8 cellular contexts compared by ENCODE assay signal in genomic region chr6:24883618-24884017, GRCh38. TPM values are rescaled to one million over a fixed set of nuclear protein-coding genes. Genes with fewer than 3 reads are reported as not detected.
A peak's percentile ranks its signal among the peaks of the same experiment; 100 is the strongest.
DNase-seq lines count a peak whose midpoint lies in the region; TF ChIP-seq lines count a peak whose summit lies in the region.

No MANE protein-coding gene starts in this region.

- WGBS in SK-N-SH (ENCODE audit: low lambda C conversion rate) = 30% methylated on average over 5 of the region's 5 CpGs

- H4K20me1 ChIP-seq in SK-N-SH (ENCODE audit: insufficient read depth) = no peaks in the 10 kb centered on the region

- no peak overlapping the region for H3K27ac ChIP-seq in SK-N-SH (ENCODE audit: low read depth in 2 of 2, low read length in 1 of 2)

- no peaks in the 10 kb centered on the region for H3K36me3 Mint-ChIP-seq in glutamatergic neuron (ENCODE audit: unreplicated experiment)

- H3K36me3 ChIP-seq in SK-N-SH (replicated peaks in 1 of 2; ENCODE audit: control insufficient read depth in 1 of 2, insufficient read depth in 2 of 2, low read length in 1 of 2) = no peaks in the 10 kb centered on the region

- peaks cover 1% of the 10 kb centered on the region for H3K9me3 Mint-ChIP-seq in glutamatergic neuron (ENCODE audit: unreplicated experiment)

- no peaks in the 10 kb centered on the region for H3K9me2 ChIP-seq in SK-N-SH

- CTCF ChIA-PET in SK-N-SH (lab: Yijun Ruan, JAX) = interaction anchor here (0.9 to 2.2 kb wide), 3 partner anchors 10 to 163 kb away, joined by 4 to 10 read pairs (median 4); no protein-coding TSS in a partner anchor

- DNase-seq in GM12865 (ENCODE audit: low read depth) = peak; percentile 85
- DNase-seq in HCEC 1CT = peak; percentile 65
- no peak for DNase-seq in SK-N-SH
- no peak for DNase-seq in glutamatergic neuron
- no peak for DNase-seq in NCI-H748 treated with DMSO at 0.1 percent for 48 hours (lab: John Stamatoyannopoulos, UW)
- DNase-seq in NCI-H187 (lab: John Stamatoyannopoulos, UW) = no peak
- DNase-seq in iPS-NIHi11 (ENCODE audit: low spot score) = no peak
- no peak for DNase-seq in nucleus accumbens (lab: John Stamatoyannopoulos, UW)

- H3K27ac Mint-ChIP-seq in glutamatergic neuron (ENCODE audit: unreplicated experiment) = no peak overlapping the region

- H3K9me3 ChIP-seq in SK-N-SH = no peaks in the 10 kb centered on the region

- H3K27me3 Mint-ChIP-seq in glutamatergic neuron (ENCODE audit: unreplicated experiment) = peaks cover 5% of the 10 kb centered on the region

- H3F3A ChIP-seq in SK-N-SH (replicated peaks; ENCODE audit: insufficient read depth) = peaks cover 3% of the 10 kb centered on the region

- H3K4me2 ChIP-seq in SK-N-SH = peak overlapping the region; percentile 8

- POLR2A ChIA-PET in SK-N-SH (lab: Yijun Ruan, JAX) = no interaction called here

- peak overlapping the region; percentile 73; the same call in 1 of the 2 replicates for H2AFZ ChIP-seq in SK-N-SH (ENCODE audit: low read depth)

- H3K9ac ChIP-seq in SK-N-SH = no peak overlapping the region

- no peak for TF ChIP-seq EP300 in SK-N-SH (IDR thresholded peaks at IDR 0.05; ENCODE audit: borderline replicate concordance in 1 of 2, low read depth in 1 of 2, low read length in 1 of 2)

- H3K27me3 ChIP-seq in SK-N-SH (ENCODE audit: insufficient read depth) = no peaks in the 10 kb centered on the region

- no peak for TF ChIP-seq RAD21 in SK-N-SH (IDR thresholded peaks at IDR 0.05; ENCODE audit: low read length)

- H3K4me3 ChIP-seq in GM12865 (ENCODE audit: low read depth, low read length) (peak overlapping the region; percentile 34), SK-N-SH (ENCODE audit: low read depth in 2 of 2, low read length in 1 of 2) (no peak overlapping the region)

- TF ChIP-seq CTCF in GM12865 (IDR thresholded peaks at IDR 0.05; ENCODE audit: insufficient read depth, low read depth, low read length, missing control alignments) (no peak), SK-N-SH (IDR thresholded peaks at IDR 0.05) (no peak), glutamatergic neuron (IDR thresholded peaks at IDR 0.05; ENCODE audit: partially characterized antibody, unreplicated experiment) (no peak)

- H3K79me2 ChIP-seq in SK-N-SH (ENCODE audit: insufficient read depth) = no peaks in the 10 kb centered on the region

- H3K4me1 Mint-ChIP-seq in glutamatergic neuron (ENCODE audit: low read depth, unreplicated experiment) = peaks cover 29% of the 10 kb centered on the region

- peaks cover 0 to 2% of the 10 kb centered on the region in 2 experiments; a peak in 2 of 4 replicates for H3K4me1 ChIP-seq in SK-N-SH (ENCODE audit: control insufficient read depth in 1 of 2, insufficient read depth in 2 of 2, low read depth in 1 of 2, low read length in 1 of 2)

- peak overlapping the region; percentile 18 for H3K4me3 Mint-ChIP-seq in glutamatergic neuron (ENCODE audit: unreplicated experiment)

TF ChIP-seq in SK-N-SH, 30 proteins besides CTCF, POLR2A, EP300 and RAD21:
- peak; percentile 41; the same call in 1 of the 2 replicates for TF ChIP-seq NFIC (IDR thresholded peaks at IDR 0.05; ENCODE audit: borderline replicate concordance)
- TF ChIP-seq PBX3 (IDR thresholded peaks at IDR 0.05) = peak; percentile 58; the same call in 1 of the 2 replicates
- TF ChIP-seq IRF3 (IDR thresholded peaks at IDR 0.05; ENCODE audit: low read depth, low read length) = no peak
- no peak for TF ChIP-seq USF2 (IDR thresholded peaks at IDR 0.05; ENCODE audit: borderline replicate concordance, low read depth, low read length)
- TF ChIP-seq TCF12 (IDR thresholded peaks at IDR 0.05) = 0 out of 2 replicates have a peak, but pooled peaks have one; percentile 60
- TF ChIP-seq TAF1 (IDR thresholded peaks at IDR 0.05; ENCODE audit: borderline replicate concordance, low read depth, low read length) = no peak
- TF ChIP-seq JUND (IDR thresholded peaks at IDR 0.05) = peak; percentile 33; the same call in 1 of the 2 replicates

RNA-seq across cellular contexts. Expression of gene RIPOR2, which starts 52.1 kb away (rescaled TPM):
- polyA plus RNA-seq in SK-N-SH (2012; rRNA removed) = 0.05 TPM in 2 replicates
- 0.05 and 0.10 TPM in 2 replicates for polyA plus RNA-seq in SK-N-SH (2012; cell fraction: cytosol; rRNA removed)
- 0.05 and 0.13 TPM in 2 replicates for polyA plus RNA-seq in SK-N-SH (2012; cell fraction: nucleus; rRNA removed)
- 82.2 TPM for total RNA-seq in glutamatergic neuron (ENCODE audit: unreplicated experiment)

Comparison
In these comparisons a context has a peak if more than half of its experiments do, and no peak if none do; other contexts are left out.
1. DNase-seq: peak in GM12865 (single experiment) and HCEC 1CT (single experiment); none in SK-N-SH (single experiment), glutamatergic neuron (single experiment), NCI-H748 treated with DMSO at 0.1 percent for 48 hours (single experiment), NCI-H187 (0 of 2), iPS-NIHi11 (single experiment) and nucleus accumbens (0 of 56).